Comparison of ENCODE assay signal across 12 cellular contexts in the genomic region with DNA sequence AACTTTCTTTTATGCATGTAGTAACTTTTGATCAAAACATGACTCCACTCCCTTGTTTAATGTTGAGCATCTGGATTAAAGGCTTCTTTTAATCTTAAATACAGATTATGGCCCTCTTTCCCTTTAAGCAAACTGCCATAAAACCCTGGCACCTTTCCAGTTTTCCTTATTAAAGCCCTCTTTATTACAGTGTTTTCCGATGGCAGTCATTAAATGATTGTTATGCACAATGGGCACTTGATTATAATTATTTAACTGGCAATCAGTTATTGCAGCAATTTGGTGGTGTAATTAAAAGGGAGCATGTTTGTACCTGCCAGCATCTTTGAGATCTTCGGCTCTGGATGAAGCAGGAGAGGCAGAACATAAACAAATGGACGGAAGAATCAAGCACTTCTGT.
A peak's percentile ranks its signal among the peaks of the same experiment; 100 is the strongest.
DNase-seq lines count a peak whose midpoint lies in the region; ATAC-seq and TF ChIP-seq lines count a peak whose summit lies in the region.
"Had no signal": no experiment of that assay in that cellular context is flagged by ENCODE, and none has a peak within 500 bp of the region (broad histone marks: within the 10 kb centered on the region; RNA-seq: fewer than 3 reads in every experiment).

No MANE protein-coding gene starts in this region.

- no peaks in the 10 kb centered on the region for H3K36me3 ChIP-seq in neural progenitor cell

- H3K9me3 Mint-ChIP-seq in brain (no peaks in the 10 kb centered on the region), neural progenitor cell (no peaks in the 10 kb centered on the region)
- no peaks in the 10 kb centered on the region for H3K9me3 Mint-ChIP-seq in activated CD4-positive, alpha-beta T cell treated with anti-CD3 and anti-CD28 coated beads, Interleukin-2, amount 10 ng/mL, durations not matched to agents 24 days and 14 days
- H3K9me3 Mint-ChIP-seq: activated naive CD4-positive, alpha-beta T cell treated with anti-CD3 and anti-CD28 coated beads, Interleukin-2, amount 50 U/mL, for 24 hours had no signal

- no peaks in the 10 kb centered on the region for H3K79me2 ChIP-seq in neural progenitor cell (ENCODE audit: low read depth)

- H3K4me2 ChIP-seq in neural progenitor cell: no peak overlapping the region

- DNase-seq in DMS153 treated with DMSO at 0.1 percent for 48 hours (lab: John Stamatoyannopoulos, UW; ENCODE audit: unreplicated experiment) (peak; percentile 40), NCI-H2029 (lab: John Stamatoyannopoulos, UW) (peak; percentile 34), neural progenitor cell (ENCODE audit: low spot score) (no peak), GM13977 (ENCODE audit: low spot score) (no peak)
- no peak for DNase-seq in activated CD4-positive, alpha-beta T cell treated with anti-CD3 and anti-CD28 coated beads, Interleukin-2, amount 10 ng/mL, durations not matched to agents 24 days and 14 days
- DNase-seq: activated CD8-positive, alpha-beta T cell treated with anti-CD3 and anti-CD28 coated beads, Interleukin-2, amount 10 ng/mL, durations not matched to agents 7 days and 5 days; H7; KBM-7 had no signal

- H3K27me3 Mint-ChIP-seq in brain (peaks cover 4% of the 10 kb centered on the region), neural progenitor cell (ENCODE audit: insufficient read depth, low read depth) (no peaks in the 10 kb centered on the region)
- H3K27me3 Mint-ChIP-seq in activated CD4-positive, alpha-beta T cell treated with anti-CD3 and anti-CD28 coated beads, Interleukin-2, amount 10 ng/mL, durations not matched to agents 24 days and 14 days: no peaks in the 10 kb centered on the region
- H3K27me3 Mint-ChIP-seq: activated naive CD4-positive, alpha-beta T cell treated with anti-CD3 and anti-CD28 coated beads, Interleukin-2, amount 50 U/mL, for 24 hours had no signal

- peaks cover 32% of the 10 kb centered on the region for H3K4me1 ChIP-seq in neural progenitor cell

- H4K20me1 ChIP-seq in neural progenitor cell (ENCODE audit: low read depth): no peaks in the 10 kb centered on the region

- H3K4me3 Mint-ChIP-seq in brain (peak overlapping the region in 2 of 5 experiments; percentile 44 to 46), neural progenitor cell (no peak overlapping the region)
- H3K4me3 Mint-ChIP-seq in activated CD4-positive, alpha-beta T cell treated with anti-CD3 and anti-CD28 coated beads, Interleukin-2, amount 10 ng/mL, durations not matched to agents 24 days and 14 days: no peak overlapping the region
- H3K4me3 Mint-ChIP-seq: activated CD8-positive, alpha-beta T cell treated with anti-CD3 and anti-CD28 coated beads, Interleukin-2, amount 10 ng/mL, durations not matched to agents 7 days and 5 days; activated naive CD4-positive, alpha-beta T cell treated with anti-CD3 and anti-CD28 coated beads, Interleukin-2, amount 50 U/mL, for 24 hours had no signal

- ATAC-seq in GM18870 (IDR thresholded peaks at IDR 0.05; ENCODE audit: unreplicated experiment) (no peak), HG03025 (IDR thresholded peaks at IDR 0.05; ENCODE audit: low FRiP score, unreplicated experiment) (no peak)
- ATAC-seq: activated CD8-positive, alpha-beta T cell treated with anti-CD3 and anti-CD28 coated beads, Interleukin-2, amount 10 ng/mL, durations not matched to agents 7 days and 5 days had no signal

- no peak for TF ChIP-seq CTCF in brain (conservative IDR thresholded peaks at IDR 0.05)
- no peak for TF ChIP-seq CTCF in neural progenitor cell (IDR thresholded peaks at IDR 0.05)
- no peak for TF ChIP-seq CTCF in GM13977 (IDR thresholded peaks at IDR 0.05; ENCODE audit: extremely low read depth, insufficient read depth, missing control alignments)

- intact Hi-C loops in activated CD4-positive, alpha-beta T cell treated with anti-CD3 and anti-CD28 coated beads, Interleukin-2, amount 10 ng/mL, durations not matched to agents 24 days and 14 days (cut with micrococcal nuclease): no loop called here

- no peak overlapping the region for H3K4me3 ChIP-seq in neural progenitor cell

- no peaks in the 10 kb centered on the region for H3K9me3 ChIP-seq in neural progenitor cell (ENCODE audit: low read depth)

- in situ Hi-C loops in GM13977 (cut with MboI; ENCODE audit: low pct_unique_long_range_greater_than_20kb, low sequenced_read_pairs, unreplicated experiment): no loop called here

- H3K27ac Mint-ChIP-seq in brain (peak overlapping the region in 3 of 5 experiments; percentile 77 to 93 (median 92)), neural progenitor cell (peak overlapping the region; percentile 32)
- no peak overlapping the region for H3K27ac Mint-ChIP-seq in activated CD4-positive, alpha-beta T cell treated with anti-CD3 and anti-CD28 coated beads, Interleukin-2, amount 10 ng/mL, durations not matched to agents 24 days and 14 days
- H3K27ac Mint-ChIP-seq: activated CD8-positive, alpha-beta T cell treated with anti-CD3 and anti-CD28 coated beads, Interleukin-2, amount 10 ng/mL, durations not matched to agents 7 days and 5 days; activated naive CD4-positive, alpha-beta T cell treated with anti-CD3 and anti-CD28 coated beads, Interleukin-2, amount 50 U/mL, for 24 hours had no signal

- H3F3A ChIP-seq in neural progenitor cell (ENCODE audit: low read depth): no peaks in the 10 kb centered on the region

- H3K27me3 ChIP-seq in neural progenitor cell: no peaks in the 10 kb centered on the region

- no peak overlapping the region for H3K9ac ChIP-seq in neural progenitor cell

- no peak overlapping the region for H3K27ac ChIP-seq in neural progenitor cell

- H3K4me1 Mint-ChIP-seq in brain: peaks cover 60% of the 10 kb centered on the region
- H3K4me1 Mint-ChIP-seq in neural progenitor cell: peaks cover 52% of the 10 kb centered on the region
- H3K4me1 Mint-ChIP-seq in activated CD4-positive, alpha-beta T cell treated with anti-CD3 and anti-CD28 coated beads, Interleukin-2, amount 10 ng/mL, durations not matched to agents 24 days and 14 days: peaks cover 3% of the 10 kb centered on the region
- H3K4me1 Mint-ChIP-seq: activated naive CD4-positive, alpha-beta T cell treated with anti-CD3 and anti-CD28 coated beads, Interleukin-2, amount 50 U/mL, for 24 hours had no signal

- no peaks in the 10 kb centered on the region for H3K36me3 Mint-ChIP-seq in brain
- H3K36me3 Mint-ChIP-seq in neural progenitor cell: no peaks in the 10 kb centered on the region
- no peaks in the 10 kb centered on the region for H3K36me3 Mint-ChIP-seq in activated CD4-positive, alpha-beta T cell treated with anti-CD3 and anti-CD28 coated beads, Interleukin-2, amount 10 ng/mL, durations not matched to agents 24 days and 14 days (ENCODE audit: low read depth)

- no peak overlapping the region for H2AFZ ChIP-seq in neural progenitor cell (replicated peaks)

Comparison
In these comparisons a context has a peak if more than half of its experiments do, and no peak if none do; other contexts are left out.
1. DNase-seq: peak in DMS153 treated with DMSO at 0.1 percent for 48 hours (single experiment) and NCI-H2029 (single experiment); none in neural progenitor cell (single experiment), GM13977 (single experiment) and activated CD4-positive, alpha-beta T cell treated with anti-CD3 and anti-CD28 coated beads, Interleukin-2, amount 10 ng/mL, durations not matched to agents 24 days and 14 days (single experiment).